Comparison of ENCODE assay signal across 2 cellular contexts in genomic region chr11:763549-764321, GRCh38.
TF ChIP-seq lines count a peak whose summit lies in the region.

No MANE protein-coding gene starts in this region.

TF ChIP-seq in SK-N-SH, 30 proteins besides CTCF, POLR2A, EP300 and RAD21:
- TF ChIP-seq FOXM1 (IDR thresholded peaks at IDR 0.05; ENCODE audit: low read depth) (no peak), SMC3 (IDR thresholded peaks at IDR 0.05; ENCODE audit: low read depth, low read length) (no peak), SIN3A (IDR thresholded peaks at IDR 0.05; ENCODE audit: borderline replicate concordance, low read depth, low read length) (no peak), YY1 (IDR thresholded peaks at IDR 0.05; ENCODE audit: low read depth) (no peak), PBX3 (IDR thresholded peaks at IDR 0.05) (no peak), RFX5 (IDR thresholded peaks at IDR 0.05; ENCODE audit: low read length) (no peak), RCOR1 (IDR thresholded peaks at IDR 0.05; ENCODE audit: low read length) (no peak)
- TF ChIP-seq, protein P1, sequence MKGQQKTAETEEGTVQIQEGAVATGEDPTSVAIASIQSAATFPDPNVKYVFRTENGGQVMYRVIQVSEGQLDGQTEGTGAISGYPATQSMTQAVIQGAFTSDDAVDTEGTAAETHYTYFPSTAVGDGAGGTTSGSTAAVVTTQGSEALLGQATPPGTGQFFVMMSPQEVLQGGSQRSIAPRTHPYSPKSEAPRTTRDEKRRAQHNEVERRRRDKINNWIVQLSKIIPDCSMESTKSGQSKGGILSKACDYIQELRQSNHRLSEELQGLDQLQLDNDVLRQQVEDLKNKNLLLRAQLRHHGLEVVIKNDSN (IDR thresholded peaks at IDR 0.05; ENCODE audit: borderline replicate concordance, low read depth): no peak

TF ChIP-seq in SK-N-SH treated with all-trans-retinoic acid at 6 μM for 48 hours, 23 proteins besides CTCF, POLR2A, EP300 and RAD21:
- TF ChIP-seq ZNF8 (CRISPR knock-in tag; IDR thresholded peaks at IDR 0.05): no peak
- no peak for TF ChIP-seq TCF4 (CRISPR knock-in tag; IDR thresholded peaks at IDR 0.05; ENCODE audit: borderline replicate concordance)
- TF ChIP-seq, protein P2, sequence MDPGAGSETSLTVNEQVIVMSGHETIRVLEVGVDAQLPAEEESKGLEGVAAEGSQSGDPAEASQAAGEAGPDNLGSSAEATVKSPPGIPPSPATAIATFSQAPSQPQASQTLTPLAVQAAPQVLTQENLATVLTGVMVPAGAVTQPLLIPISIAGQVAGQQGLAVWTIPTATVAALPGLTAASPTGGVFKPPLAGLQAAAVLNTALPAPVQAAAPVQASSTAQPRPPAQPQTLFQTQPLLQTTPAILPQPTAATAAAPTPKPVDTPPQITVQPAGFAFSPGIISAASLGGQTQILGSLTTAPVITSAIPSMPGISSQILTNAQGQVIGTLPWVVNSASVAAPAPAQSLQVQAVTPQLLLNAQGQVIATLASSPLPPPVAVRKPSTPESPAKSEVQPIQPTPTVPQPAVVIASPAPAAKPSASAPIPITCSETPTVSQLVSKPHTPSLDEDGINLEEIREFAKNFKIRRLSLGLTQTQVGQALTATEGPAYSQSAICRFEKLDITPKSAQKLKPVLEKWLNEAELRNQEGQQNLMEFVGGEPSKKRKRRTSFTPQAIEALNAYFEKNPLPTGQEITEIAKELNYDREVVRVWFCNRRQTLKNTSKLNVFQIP (CRISPR knock-in tag; IDR thresholded peaks at IDR 0.05; ENCODE audit: borderline replicate concordance, low read depth): no peak
- TF ChIP-seq ESRRG (CRISPR knock-in tag; IDR thresholded peaks at IDR 0.05): no peak
- no peak for TF ChIP-seq ISL1 (CRISPR knock-in tag; IDR thresholded peaks at IDR 0.05)
- no peak for TF ChIP-seq CSDC2 (CRISPR knock-in tag; IDR thresholded peaks at IDR 0.05)
- TF ChIP-seq ZNF565 (CRISPR knock-in tag; conservative IDR thresholded peaks at IDR 0.05; ENCODE audit: low read depth): no peak
- TF ChIP-seq CSRNP3 (CRISPR knock-in tag; IDR thresholded peaks at IDR 0.05): no peak
